Comparison of ENCODE assay signal across 23 cellular contexts in the genomic region with DNA sequence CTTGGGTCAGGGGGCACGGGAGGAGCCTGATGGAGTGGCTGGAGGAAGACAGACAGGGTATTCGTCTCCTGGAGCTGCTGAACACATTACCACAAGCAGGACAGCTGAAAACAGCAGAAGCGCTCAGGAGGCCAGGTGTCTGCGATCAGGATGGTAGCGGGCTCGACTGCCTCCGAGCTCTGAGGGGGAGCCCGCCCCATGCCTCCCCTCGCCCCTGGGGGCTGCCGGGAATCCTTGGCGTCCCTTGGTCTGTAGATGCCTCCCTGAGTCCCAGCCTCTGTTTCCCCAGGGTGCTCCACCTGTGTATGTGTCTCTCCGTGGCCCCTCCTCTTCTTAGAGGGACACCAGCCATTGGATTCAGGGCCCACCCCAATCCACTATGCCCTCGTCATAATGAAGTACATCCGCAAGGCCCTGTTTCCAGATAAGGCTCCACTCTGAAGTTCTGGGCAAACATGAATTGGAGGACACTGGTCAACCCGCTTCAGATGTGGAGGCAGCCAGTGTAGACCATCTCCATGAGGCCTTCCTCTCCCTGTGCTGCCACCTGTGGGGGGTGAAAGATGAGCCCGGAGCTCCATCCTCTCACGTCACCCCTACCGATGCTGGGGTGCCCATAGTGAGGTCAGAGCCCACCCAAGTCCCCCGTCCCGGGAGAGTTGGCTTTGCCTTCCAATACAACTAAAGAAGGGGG.
"Had no signal": no experiment of that assay in that cellular context is flagged by ENCODE, and none has a peak within 500 bp of the region (broad histone marks: within the 10 kb centered on the region; RNA-seq: fewer than 3 reads in every experiment).

No MANE protein-coding gene starts in this region.

- H3K4me1 Mint-ChIP-seq: immature natural killer cell; natural killer cell; stimulated activated effector memory CD8-positive, alpha-beta T cell treated with anti-CD3 and anti-CD28 coated beads, Interleukin-12 subunit alpha, Interleukin-12 subunit beta, amount 100 ng/mL, for 72 hours; stimulated activated naive CD8-positive, alpha-beta T cell treated with anti-CD3 and anti-CD28 coated beads, Interleukin-15, amount 100 ng/mL, for 72 hours had no signal

- H3K27me3 Mint-ChIP-seq: activated T-cell treated with anti-CD3 and anti-CD28 coated beads, Interleukin-2, amount 50 U/mL, for 24 hours; stimulated activated naive CD8-positive, alpha-beta T cell treated with anti-CD3 and anti-CD28 coated beads, Interleukin-15, amount 100 ng/mL, for 72 hours; T-cell had no signal

- H3K36me3 ChIP-seq: cardiac muscle cell, neutrophil had no signal

- H3K9me3 ChIP-seq: left lung, neutrophil, right lobe of liver, suprapubic skin, transverse colon, vagina had no signal

- H3K36me3 Mint-ChIP-seq: natural killer cell; stimulated activated effector memory CD8-positive, alpha-beta T cell treated with anti-CD3 and anti-CD28 coated beads, Interleukin-12 subunit alpha, Interleukin-12 subunit beta, amount 100 ng/mL, for 72 hours had no signal

- H3K27ac ChIP-seq: cardiac muscle cell, hepatocyte, left lung, neutrophil, parathyroid adenoma, right lobe of liver, suprapubic skin had no signal

- H3K4me3 Mint-ChIP-seq: activated T-cell treated with anti-CD3 and anti-CD28 coated beads, Interleukin-2, amount 50 U/mL, for 24 hours; immature natural killer cell; natural killer cell; stimulated activated effector memory CD8-positive, alpha-beta T cell treated with anti-CD3 and anti-CD28 coated beads, Interleukin-12 subunit alpha, Interleukin-12 subunit beta, amount 100 ng/mL, for 72 hours; stimulated activated naive CD8-positive, alpha-beta T cell treated with anti-CD3 and anti-CD28 coated beads, Interleukin-15, amount 100 ng/mL, for 72 hours; T-cell had no signal

- H3K27me3 ChIP-seq: cardiac muscle cell, hepatocyte, left lung, right lobe of liver, suprapubic skin, transverse colon, vagina had no signal

- H3K9me3 Mint-ChIP-seq: activated T-cell treated with anti-CD3 and anti-CD28 coated beads, Interleukin-2, amount 50 U/mL, for 24 hours; activated T-helper 2 cell treated with anti-CD3 and anti-CD28 coated beads, Interferon-gamma antibody, Interleukin-2, Interleukin-4, amounts not matched to agents 10 μg/mL and 5 μg/mL and 100 μg/mL, durations not matched to agents 14 hours and 24 hours and 36 hours; immature natural killer cell; T-cell had no signal

- H3K27ac Mint-ChIP-seq: activated T-cell treated with anti-CD3 and anti-CD28 coated beads, Interleukin-2, amount 50 U/mL, for 24 hours; activated T-helper 2 cell treated with anti-CD3 and anti-CD28 coated beads, Interferon-gamma antibody, Interleukin-2, Interleukin-4, amounts not matched to agents 10 μg/mL and 5 μg/mL and 100 μg/mL, durations not matched to agents 14 hours and 24 hours and 36 hours; natural killer cell; stimulated activated effector memory CD8-positive, alpha-beta T cell treated with anti-CD3 and anti-CD28 coated beads, Interleukin-12 subunit alpha, Interleukin-12 subunit beta, amount 100 ng/mL, for 72 hours; T-cell had no signal

- H3K4me3 ChIP-seq: cardiac muscle cell, hepatocyte, left lung, right lobe of liver, suprapubic skin, transverse colon, vagina had no signal

- H3K4me1 ChIP-seq: parathyroid adenoma, right lobe of liver had no signal

- ATAC-seq: left lung; natural killer cell; stimulated activated effector memory CD8-positive, alpha-beta T cell treated with anti-CD3 and anti-CD28 coated beads, Interleukin-12 subunit alpha, Interleukin-12 subunit beta, amount 100 ng/mL, for 72 hours; stimulated activated naive CD8-positive, alpha-beta T cell treated with anti-CD3 and anti-CD28 coated beads, Interleukin-15, amount 100 ng/mL, for 72 hours; T-cell had no signal

- DNase-seq: activated CD8-positive, alpha-beta memory T cell treated with anti-CD3 and anti-CD28 coated beads for 24 hours; activated CD8-positive, alpha-beta memory T cell treated with anti-CD3 and anti-CD28 coated beads, Interleukin-2, amount 50 U/mL, for 4 hours; activated naive CD4-positive, alpha-beta T cell treated with Interleukin-2 at 50 U/mL for 16 hours; activated T-cell treated with anti-CD3 and anti-CD28 coated beads, Interleukin-2, amount 50 U/mL, for 24 hours; amygdala; foreskin fibroblast; immature natural killer cell; left lung; natural killer cell; right lobe of liver; small intestine; stimulated activated CD4-positive, alpha-beta T cell treated with anti-CD3 and anti-CD28 coated beads, Interleukin-2, amount 100 ng/mL, for 24 hours; stimulated activated naive CD8-positive, alpha-beta T cell treated with anti-CD3 and anti-CD28 coated beads, Interleukin-15, amount 100 ng/mL, for 72 hours; T-cell; transverse colon had no signal
